21 cellular contexts compared by ENCODE assay signal in the genomic region with DNA sequence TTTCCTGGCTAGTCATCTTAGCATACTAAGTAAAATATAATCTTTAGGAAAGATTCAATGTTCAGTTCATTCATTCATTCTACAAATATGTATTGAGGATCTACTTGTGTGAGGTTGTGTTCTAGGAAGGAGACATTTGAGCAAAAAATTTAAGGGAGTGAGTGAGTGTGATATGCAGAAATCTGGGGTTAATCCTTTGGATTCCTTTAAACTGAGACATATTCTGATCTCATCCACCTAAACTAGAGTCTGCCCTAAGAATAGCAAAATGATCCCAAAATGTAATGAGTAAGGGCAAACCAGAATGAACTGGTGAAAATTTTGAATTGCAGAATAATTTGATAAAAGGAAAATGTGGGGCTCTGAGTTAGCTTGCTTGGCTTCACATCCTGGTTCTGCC. TPM values are rescaled to one million over a fixed set of nuclear protein-coding genes. Genes with fewer than 3 reads are reported as not detected.
DNase-seq lines count a peak whose midpoint lies in the region; ATAC-seq, FAIRE-seq and TF ChIP-seq lines count a peak whose summit lies in the region.
"Had no signal": no experiment of that assay in that cellular context is flagged by ENCODE, and none has a peak within 500 bp of the region (broad histone marks: within the 10 kb centered on the region; RNA-seq: fewer than 3 reads in every experiment).

No MANE protein-coding gene starts in this region.

- H4K8ac ChIP-seq in trophoblast cell (ENCODE audit: low read depth, low read length) = no peak overlapping the region

- no peak overlapping the region for H2BK5ac ChIP-seq in trophoblast cell (ENCODE audit: low read depth, low read length, poor library complexity)

- H2AK5ac ChIP-seq in trophoblast cell (ENCODE audit: low read length) = no peak overlapping the region

- no peaks in the 10 kb centered on the region for H3K79me1 ChIP-seq in trophoblast cell (ENCODE audit: low read length)

- peak; percentile 73 for FAIRE-seq in RCC 7860 (lab: Jason Lieb, UNC)
- FAIRE-seq: GM12878 had no signal

- H3K27me3 Mint-ChIP-seq in activated CD4-positive, alpha-beta T cell treated with anti-CD3 and anti-CD28 coated beads, Interleukin-2, amount 10 ng/mL, durations not matched to agents 7 days and 5 days = peaks cover 20% of the 10 kb centered on the region
- H3K27me3 Mint-ChIP-seq in CD4-positive, alpha-beta memory T cell = peaks cover 4 to 7% of the 10 kb centered on the region in 2 donors

- no peaks in the 10 kb centered on the region for H3K79me2 ChIP-seq in trophoblast cell (ENCODE audit: control insufficient read depth, insufficient read depth, low read length, poor library complexity)

- no peak overlapping the region for H3K4me2 ChIP-seq in trophoblast cell (ENCODE audit: low read length)

- TF ChIP-seq CTCF in BJ (IDR thresholded peaks at IDR 0.05; ENCODE audit: insufficient read depth, low read depth, low read length) (no peak), omental fat pad (IDR thresholded peaks at IDR 0.05) (no peak)

- no peak overlapping the region for H3K23ac ChIP-seq in trophoblast cell (ENCODE audit: low read length)

- H3K4me3 Mint-ChIP-seq in activated CD4-positive, alpha-beta T cell treated with anti-CD3 and anti-CD28 coated beads, Interleukin-2, amount 10 ng/mL, durations not matched to agents 7 days and 5 days = no peak overlapping the region
- H3K4me3 Mint-ChIP-seq in CD4-positive, alpha-beta memory T cell = no peak overlapping the region

- H3K36me3 Mint-ChIP-seq in activated CD4-positive, alpha-beta T cell treated with anti-CD3 and anti-CD28 coated beads, Interleukin-2, amount 10 ng/mL, durations not matched to agents 7 days and 5 days (ENCODE audit: low read depth) = no peaks in the 10 kb centered on the region
- H3K36me3 Mint-ChIP-seq in CD4-positive, alpha-beta memory T cell = no peaks in the 10 kb centered on the region

- H3K9me3 ChIP-seq in trophoblast cell (ENCODE audit: insufficient read depth, low read depth, low read length) = no peaks in the 10 kb centered on the region
- no peaks in the 10 kb centered on the region for H3K9me3 ChIP-seq in CD4-positive, alpha-beta memory T cell (ENCODE audit: control insufficient read depth in 1 of 2, low read length in 2 of 2)
- H3K9me3 ChIP-seq: gastrocnemius medialis, right lobe of liver, tibial nerve had no signal

- H3K9me3 Mint-ChIP-seq in activated CD4-positive, alpha-beta T cell treated with anti-CD3 and anti-CD28 coated beads, Interleukin-2, amount 10 ng/mL, durations not matched to agents 7 days and 5 days = no peaks in the 10 kb centered on the region
- H3K9me3 Mint-ChIP-seq in CD4-positive, alpha-beta memory T cell = peaks cover 0 to 3% (median 0%) of the 10 kb centered on the region in 8 donors

- DNase-seq in BJ (ENCODE audit: low read depth) = peak; percentile 53
- peak; percentile 66 for DNase-seq in RCC 7860 (ENCODE audit: low spot score)
- peak; percentile 24 for DNase-seq in fibroblast of gingiva (ENCODE audit: low read depth)
- DNase-seq in omental fat pad (ENCODE audit: low spot score) = no peak
- DNase-seq in trophoblast cell = no peak
- DNase-seq in activated CD4-positive, alpha-beta T cell treated with anti-CD3 and anti-CD28 coated beads, Interleukin-2, amount 10 ng/mL, durations not matched to agents 7 days and 5 days = no peak
- no peak for DNase-seq in CD4-positive, alpha-beta memory T cell
- DNase-seq: activated CD4-positive, alpha-beta T cell treated with anti-CD3 and anti-CD28 coated beads, Interleukin-2, amount 50 U/mL, for 48 hours; DND-41; gastrocnemius medialis; Karpas-422; NCI-H1417 treated with DMSO at 0.1 percent for 48 hours; NCI-H446; right lobe of liver; stimulated activated CD4-positive, alpha-beta T cell treated with anti-CD3 and anti-CD28 coated beads, Interleukin-2, amount 100 ng/mL, for 48 hours; stimulated activated CD8-positive, alpha-beta memory T cell treated with anti-CD3 and anti-CD28 coated beads, Interleukin-4, amount 100 ng/mL, for 48 hours had no signal

- H3K9ac ChIP-seq in trophoblast cell (ENCODE audit: low read length) = no peak overlapping the region

- H3K27me3 ChIP-seq in BJ (ENCODE audit: control insufficient read depth, insufficient read depth, low read length) (no peaks in the 10 kb centered on the region), trophoblast cell (ENCODE audit: insufficient read depth, low read length) (no peaks in the 10 kb centered on the region)
- H3K27me3 ChIP-seq in CD4-positive, alpha-beta memory T cell (ENCODE audit: insufficient read depth, low read length) = no peaks in the 10 kb centered on the region
- H3K27me3 ChIP-seq: gastrocnemius medialis, right lobe of liver, tibial nerve had no signal

- no peak overlapping the region for H2AFZ ChIP-seq in trophoblast cell (ENCODE audit: insufficient read depth, low read length, poor library complexity)

- POLR2A ChIA-PET in BJ (lab: Charles Lee) = no interaction called here
- POLR2A ChIA-PET in activated CD4-positive, alpha-beta T cell treated with anti-CD3 and anti-CD28 coated beads, Interleukin-2, amount 10 ng/mL, durations not matched to agents 7 days and 5 days (lab: Charles Lee) = no interaction called here
- POLR2A ChIA-PET in CD4-positive, alpha-beta memory T cell (lab: Charles Lee; ENCODE audit: partially characterized antibody) = no interaction called here

- H2BK120ac ChIP-seq in trophoblast cell (ENCODE audit: insufficient read depth, low read length, poor library complexity) = no peak overlapping the region

- CTCF ChIA-PET in BJ (lab: Yijun Ruan, JAX) = interaction anchor here (1.0 kb wide), 1 partner anchor 13 kb away, joined by 3 read pairs; no protein-coding TSS in a partner anchor
- CTCF ChIA-PET in activated CD4-positive, alpha-beta T cell treated with anti-CD3 and anti-CD28 coated beads, Interleukin-2, amount 10 ng/mL, durations not matched to agents 7 days and 5 days (lab: Charles Lee) = no interaction called here
- CTCF ChIA-PET in CD4-positive, alpha-beta memory T cell (lab: Charles Lee; ENCODE audit: partially characterized antibody) = no interaction called here

- no peaks in the 10 kb centered on the region for H3K4me1 ChIP-seq in trophoblast cell (ENCODE audit: control insufficient read depth in 1 of 2, insufficient read depth in 2 of 2, low read length in 2 of 2)
- H3K4me1 ChIP-seq in CD4-positive, alpha-beta memory T cell (ENCODE audit: insufficient read depth, low read length) = no peaks in the 10 kb centered on the region
- H3K4me1 ChIP-seq: gastrocnemius medialis, right lobe of liver, tibial nerve had no signal

- H3K4me1 Mint-ChIP-seq in activated CD4-positive, alpha-beta T cell treated with anti-CD3 and anti-CD28 coated beads, Interleukin-2, amount 10 ng/mL, durations not matched to agents 7 days and 5 days = no peaks in the 10 kb centered on the region
- no peaks in the 10 kb centered on the region for H3K4me1 Mint-ChIP-seq in CD4-positive, alpha-beta memory T cell

- H4K91ac ChIP-seq in trophoblast cell (ENCODE audit: low read depth, low read length) = no peak overlapping the region

- H3K27ac ChIP-seq in trophoblast cell (ENCODE audit: low read depth, low read length) = no peak overlapping the region
- no peak overlapping the region for H3K27ac ChIP-seq in CD4-positive, alpha-beta memory T cell (ENCODE audit: low read depth, low read length)
- H3K27ac ChIP-seq: gastrocnemius medialis, HL-60, right lobe of liver, tibial nerve had no signal

- H3K14ac ChIP-seq in trophoblast cell (ENCODE audit: low read length) = no peak overlapping the region

- ATAC-seq in omental fat pad (ENCODE audit: low FRiP score) (peak; percentile 57), GM18520 (IDR thresholded peaks at IDR 0.05; ENCODE audit: unreplicated experiment) (no peak)
- ATAC-seq: gastrocnemius medialis, GM12878, right lobe of liver had no signal

- H4K12ac ChIP-seq in trophoblast cell (ENCODE audit: low read depth, low read length) = no peak overlapping the region

- H2BK12ac ChIP-seq in trophoblast cell (ENCODE audit: low read length) = no peak overlapping the region

- H3K27ac Mint-ChIP-seq in activated CD4-positive, alpha-beta T cell treated with anti-CD3 and anti-CD28 coated beads, Interleukin-2, amount 10 ng/mL, durations not matched to agents 7 days and 5 days = no peak overlapping the region
- no peak overlapping the region for H3K27ac Mint-ChIP-seq in CD4-positive, alpha-beta memory T cell

- H3K4me3 ChIP-seq in BJ (ENCODE audit: low read depth, low read length) (no peak overlapping the region), trophoblast cell (ENCODE audit: low read depth, low read length) (no peak overlapping the region)
- H3K4me3 ChIP-seq in CD4-positive, alpha-beta memory T cell (ENCODE audit: low read length in 2 of 2) = no peak overlapping the region
- H3K4me3 ChIP-seq: gastrocnemius medialis, GM12878, right lobe of liver, tibial nerve had no signal

- H3K18ac ChIP-seq in trophoblast cell (ENCODE audit: low read length) = no peak overlapping the region

- H3K4ac ChIP-seq in trophoblast cell (ENCODE audit: low read depth, low read length) = no peak overlapping the region

- intact Hi-C loops in CD4-positive, alpha-beta memory T cell (cut with micrococcal nuclease) = no loop called here

- no peaks in the 10 kb centered on the region for H3K36me3 ChIP-seq in BJ (ENCODE audit: control insufficient read depth, insufficient read depth, low read length)
- no peaks in the 10 kb centered on the region for H3K36me3 ChIP-seq in trophoblast cell (ENCODE audit: control insufficient read depth in 1 of 2, insufficient read depth in 2 of 2, low read length in 2 of 2)
- no peaks in the 10 kb centered on the region for H3K36me3 ChIP-seq in CD4-positive, alpha-beta memory T cell (ENCODE audit: insufficient read depth, low read length)
- H3K36me3 ChIP-seq: gastrocnemius medialis, right lobe of liver, tibial nerve had no signal

RNA-seq across cellular contexts. Expression of a gene that starts 8.6 kb away (rescaled TPM):
- not detected in 2 replicates for polyA plus RNA-seq in BJ (2011; rRNA removed)
- not detected in 2 replicates for polyA minus RNA-seq in BJ (2011; rRNA and poly(A)+ RNA removed)
- not detected for total RNA-seq in omental fat pad
- polyA plus RNA-seq in trophoblast cell (2013) = 0.18 TPM in 1 of 2 replicates, not detected in the other
- total RNA-seq in activated CD4-positive, alpha-beta T cell treated with anti-CD3 and anti-CD28 coated beads, Interleukin-2, amount 10 ng/mL, durations not matched to agents 7 days and 5 days = not detected
- not detected for total RNA-seq in CD4-positive, alpha-beta memory T cell
- polyA plus RNA-seq in CD4-positive, alpha-beta memory T cell = not detected
- total RNA-seq: dermis microvascular lymphatic vessel endothelial cell, gastrocnemius medialis, GM12878, right lobe of liver, tibial nerve had no signal
- polyA plus RNA-seq: GM12878 had no signal

Comparison
In these comparisons a context has a peak if more than half of its experiments do, and no peak if none do; other contexts are left out.
1. DNase-seq: peak in BJ (single experiment), RCC 7860 (single experiment) and fibroblast of gingiva (single experiment); none in omental fat pad (single experiment), trophoblast cell (0 of 2), activated CD4-positive, alpha-beta T cell treated with anti-CD3 and anti-CD28 coated beads, Interleukin-2, amount 10 ng/mL, durations not matched to agents 7 days and 5 days (single experiment) and CD4-positive, alpha-beta memory T cell (0 of 5).